ENCODE assay signal across 9 cellular contexts in the genomic region with DNA sequence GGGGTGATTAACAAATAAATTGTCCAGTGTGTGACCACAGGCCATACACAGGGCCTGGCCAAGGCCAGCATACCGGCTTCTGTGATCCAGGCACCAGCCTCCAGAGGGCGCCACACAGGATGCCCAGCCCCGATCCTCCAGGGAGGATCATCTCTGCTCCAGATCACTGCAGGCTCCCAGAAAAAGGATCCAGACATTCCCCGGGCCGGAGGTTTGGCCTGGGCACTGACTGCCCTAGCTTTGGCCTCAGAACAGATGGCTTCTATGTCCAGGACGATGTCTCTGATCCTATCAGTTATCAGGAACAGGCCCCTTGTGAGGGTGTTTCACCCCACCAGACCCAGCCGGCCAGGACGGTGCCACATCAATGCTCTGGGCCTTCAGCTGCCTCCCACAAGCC.
DNase-seq lines count a peak whose midpoint lies in the region; ATAC-seq, FAIRE-seq and TF ChIP-seq lines count a peak whose summit lies in the region.
"Had no signal": no experiment of that assay in that cellular context is flagged by ENCODE, and none has a peak within 500 bp of the region (broad histone marks: within the 10 kb centered on the region; RNA-seq: fewer than 3 reads in every experiment).

No MANE protein-coding gene starts in this region.

- FAIRE-seq in keratinocyte (lab: Jason Lieb, UNC): no peak

- peak; percentile 75 for TF ChIP-seq CTCF in BJ (IDR thresholded peaks at IDR 0.05; ENCODE audit: insufficient read depth, low read depth, low read length)
- TF ChIP-seq CTCF in ascending aorta (IDR thresholded peaks at IDR 0.05): peak in 2 of 3 experiments; percentile 11 to 31
- peak; percentile 68 to 74 (median 70) for TF ChIP-seq CTCF in keratinocyte (optimal IDR thresholded peaks at IDR 0.05 in 1 of 3, IDR thresholded peaks at IDR 0.05 in 1 of 3, conservative IDR thresholded peaks at IDR 0.05 in 1 of 3; ENCODE audit: extremely low read depth in 1 of 3, insufficient read depth in 2 of 3, low read length in 3 of 3)
- TF ChIP-seq CTCF in testis (IDR thresholded peaks at IDR 0.05): peak in 2 of 3 experiments; percentile 47 to 57

- DNase-seq in BJ (ENCODE audit: low read depth) (no peak), NCI-H1694 (lab: John Stamatoyannopoulos, UW) (peak; percentile 19), ascending aorta (ENCODE audit: low spot score in 2 of 2) (no peak), keratinocyte (ENCODE audit: low read depth, low spot score) (no peak), testis (peak; percentile 69), NCI-H226 (no peak)

- WGBS in testis, 2 donors: 71 to 81% methylated on average over 7 to 8 of the region's 8 CpGs

- H3K27ac ChIP-seq in ascending aorta (no peak overlapping the region), keratinocyte (ENCODE audit: control insufficient read depth, insufficient read depth, low read length) (no peak overlapping the region), testis (no peak overlapping the region)
- H3K27ac ChIP-seq: thoracic aorta had no signal

- intact Hi-C loops in ascending aorta (cut with DNase I) (no loop called here), testis (cut with DNase I; ENCODE audit: low total_unique reads) (no loop called here)

- no peaks in the 10 kb centered on the region for H3K36me3 ChIP-seq in BJ (ENCODE audit: control insufficient read depth, insufficient read depth, low read length)
- no peaks in the 10 kb centered on the region for H3K36me3 ChIP-seq in ascending aorta
- no peaks in the 10 kb centered on the region for H3K36me3 ChIP-seq in keratinocyte (ENCODE audit: control insufficient read depth in 2 of 2, extremely low read depth in 1 of 2, insufficient read depth in 2 of 2, low read length in 2 of 2)
- no peaks in the 10 kb centered on the region for H3K36me3 ChIP-seq in testis (ENCODE audit: low read depth, missing control alignments)
- H3K36me3 ChIP-seq: thoracic aorta had no signal

- no peaks in the 10 kb centered on the region for H3K79me2 ChIP-seq in keratinocyte (ENCODE audit: control insufficient read depth, insufficient read depth, low read length)

- POLR2A ChIA-PET in BJ (lab: Charles Lee): no interaction called here

- CTCF ChIA-PET in BJ (lab: Yijun Ruan, JAX): interaction anchor here (1.3 kb wide), 1 partner anchor 18 kb away, joined by 8 read pairs; no protein-coding TSS in a partner anchor

- peaks cover 2% of the 10 kb centered on the region for H3K9me1 ChIP-seq in keratinocyte (ENCODE audit: control insufficient read depth, extremely low read depth, insufficient read depth, low read length)

- no peaks in the 10 kb centered on the region for H3K4me1 ChIP-seq in ascending aorta
- peaks cover 27% of the 10 kb centered on the region for H3K4me1 ChIP-seq in keratinocyte (ENCODE audit: control insufficient read depth, extremely low read depth, insufficient read depth, low read length)
- no peaks in the 10 kb centered on the region for H3K4me1 ChIP-seq in testis

- H3K4me2 ChIP-seq in keratinocyte (ENCODE audit: control insufficient read depth, extremely low read depth, insufficient read depth, low read depth, low read length): no peak overlapping the region

- H3K4me3 ChIP-seq in BJ (ENCODE audit: low read depth, low read length): no peak overlapping the region
- H3K4me3 ChIP-seq in ascending aorta: no peak overlapping the region
- H3K4me3 ChIP-seq in keratinocyte (ENCODE audit: control insufficient read depth in 2 of 3, extremely low read depth in 1 of 3, insufficient read depth in 2 of 3, low read depth in 1 of 3, low read length in 3 of 3): no peak overlapping the region
- H3K4me3 ChIP-seq in testis: no peak overlapping the region
- H3K4me3 ChIP-seq: thoracic aorta had no signal

- H3K9me3 ChIP-seq in ascending aorta (no peaks in the 10 kb centered on the region), keratinocyte (ENCODE audit: control insufficient read depth, low read depth, low read length) (no peaks in the 10 kb centered on the region), testis (no peaks in the 10 kb centered on the region)
- H3K9me3 ChIP-seq: thoracic aorta had no signal

- H3K27me3 ChIP-seq in BJ (ENCODE audit: control insufficient read depth, insufficient read depth, low read length) (peaks cover 6% of the 10 kb centered on the region; the same call in 1 of the 2 replicates), ascending aorta (no peaks in the 10 kb centered on the region), keratinocyte (ENCODE audit: control insufficient read depth, extremely low read depth, insufficient read depth, low read length) (peaks cover 6% of the 10 kb centered on the region), testis (no peaks in the 10 kb centered on the region)

- H4K20me1 ChIP-seq in keratinocyte (ENCODE audit: control insufficient read depth, extremely low read depth, insufficient read depth, low read length): no peaks in the 10 kb centered on the region

- dilution Hi-C loops in keratinocyte (cut with MboI; ENCODE audit: extremely low pct_ligation_motif_present, low sequenced_read_pairs): no loop called here

- no peak for TF ChIP-seq POLR2A in testis (IDR thresholded peaks at IDR 0.05)

- no peak overlapping the region for H2AFZ ChIP-seq in keratinocyte (ENCODE audit: control insufficient read depth, low read length)

- no peak overlapping the region for H3K9ac ChIP-seq in keratinocyte (ENCODE audit: control insufficient read depth, extremely low read depth, insufficient read depth, low read length)

- ATAC-seq in GM18502 (IDR thresholded peaks at IDR 0.05; ENCODE audit: poor library complexity, unreplicated experiment) (peak; percentile 52), GM19397 (IDR thresholded peaks at IDR 0.05; ENCODE audit: unreplicated experiment) (no peak)

Comparison
In these comparisons a context has a peak if more than half of its experiments do, and no peak if none do; other contexts are left out.
1. DNase-seq: peak in NCI-H1694 (single experiment) and testis (single experiment); none in BJ (single experiment), ascending aorta (0 of 2), keratinocyte (single experiment) and NCI-H226 (single experiment).
2. CTCF ChIP-seq: peak in every context shown above with its lines; median percentile 75 in BJ; 70 in keratinocyte; 52 in testis; 21 in ascending aorta.